ENCODE assay signal across 9 cellular contexts in the genomic region with DNA sequence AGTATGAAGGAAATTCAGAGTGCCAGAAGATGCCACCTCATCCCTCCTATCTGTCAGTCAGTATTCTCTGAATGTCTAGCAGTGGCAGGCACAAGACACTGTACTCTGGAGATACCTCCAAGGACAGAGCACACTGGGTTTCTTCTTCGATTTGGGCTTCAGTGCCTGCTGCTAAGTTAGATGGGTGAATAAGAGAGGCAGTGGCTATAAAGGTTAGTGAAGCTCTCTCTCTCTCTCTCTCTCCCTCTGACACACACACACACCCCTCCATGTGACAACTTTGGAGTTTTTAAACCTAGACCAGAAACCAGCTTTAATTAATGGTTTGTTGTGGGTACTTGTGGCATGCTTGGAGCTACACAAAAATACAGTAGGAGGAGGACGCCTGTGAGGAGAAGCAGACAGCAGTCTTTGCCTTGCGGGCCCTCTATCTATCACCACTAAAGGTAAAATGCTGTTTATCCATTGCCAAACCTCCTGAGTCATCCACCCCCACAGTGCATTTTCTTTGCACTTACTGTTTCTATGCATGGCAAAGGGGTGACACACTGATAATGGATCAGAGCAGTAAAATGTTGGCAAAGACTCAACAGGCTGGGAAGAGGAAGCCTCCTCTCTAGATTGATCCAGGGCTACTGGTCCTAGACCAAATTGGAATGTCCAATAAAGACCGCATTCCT.
DNase-seq lines count a peak whose midpoint lies in the region; ATAC-seq and TF ChIP-seq lines count a peak whose summit lies in the region.
"Had no signal": no experiment of that assay in that cellular context is flagged by ENCODE, and none has a peak within 500 bp of the region (broad histone marks: within the 10 kb centered on the region; RNA-seq: fewer than 3 reads in every experiment).

No MANE protein-coding gene starts in this region.

- no peaks in the 10 kb centered on the region for H3K36me3 ChIP-seq in stomach

- H3K4me1 ChIP-seq in stomach = peaks cover 0 to 14% (median 12%) of the 10 kb centered on the region in 4 donors

- H3K27me3 ChIP-seq in stomach = peaks cover 0 to 42% (median 8%) of the 10 kb centered on the region in 3 donors

- ATAC-seq in omental fat pad (ENCODE audit: low FRiP score) (peak; percentile 62), HG03039 (IDR thresholded peaks at IDR 0.05; ENCODE audit: unreplicated experiment) (no peak)

- WGBS in stomach, 5 donors = 72 to 93% (median 86%) methylated on average over 4 of the region's 4 CpGs

- H3K9me3 ChIP-seq in stomach = no peaks in the 10 kb centered on the region

- DNase-seq in ELR (ENCODE audit: low read depth) (peak; percentile 99), NCI-H69 (lab: John Stamatoyannopoulos, UW) (peak; percentile 60), epithelial cell of prostate (ENCODE audit: low read depth, low spot score) (peak; percentile 89), omental fat pad (ENCODE audit: low spot score) (no peak), NCI-H526 treated with DMSO at 0.1 percent for 48 hours (lab: John Stamatoyannopoulos, UW) (no peak), stomach (no peak)
- DNase-seq in effector CD4-positive, alpha-beta T cell = no peak
- DNase-seq: foreskin melanocyte had no signal

- intact Hi-C loops in stomach (cut with DNase I; ENCODE audit: low total_unique reads) = no loop called here

- TF ChIP-seq EP300 in stomach (IDR thresholded peaks at IDR 0.05) = no peak

- TF ChIP-seq POLR2A in stomach (IDR thresholded peaks at IDR 0.05) = no peak

- H3K4me3 ChIP-seq in stomach = no peak overlapping the region

- H3K27ac ChIP-seq in epithelial cell of prostate (peak overlapping the region; percentile 63), stomach (no peak overlapping the region)

- TF ChIP-seq CTCF in omental fat pad (IDR thresholded peaks at IDR 0.05) (no peak), stomach (IDR thresholded peaks at IDR 0.05) (no peak)

Comparison
In these comparisons a context has a peak if more than half of its experiments do, and no peak if none do; other contexts are left out.
1. DNase-seq: peak in ELR (single experiment), NCI-H69 (single experiment) and epithelial cell of prostate (single experiment); none in omental fat pad (single experiment), NCI-H526 treated with DMSO at 0.1 percent for 48 hours (single experiment), stomach (single experiment) and effector CD4-positive, alpha-beta T cell (single experiment).